ENCODE assay signal across 11 cellular contexts in the genomic region with DNA sequence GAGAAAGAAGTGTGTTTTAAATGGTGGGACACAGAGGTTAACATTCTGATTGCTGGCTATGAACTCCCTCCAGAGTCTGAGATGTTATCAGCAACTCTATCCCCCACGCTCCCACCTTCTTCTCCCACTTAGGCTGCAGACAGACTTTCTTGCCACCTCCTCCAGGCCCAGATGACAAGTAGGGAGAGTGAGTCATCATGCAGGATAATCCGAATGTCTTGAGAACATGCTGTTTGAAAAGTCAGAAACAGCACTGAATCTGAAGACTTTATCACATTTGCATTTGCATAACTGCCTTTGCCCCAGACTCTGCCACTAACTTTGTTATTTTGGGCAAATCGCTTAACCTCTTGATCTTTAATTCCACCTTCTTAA.
DNase-seq lines count a peak whose midpoint lies in the region; ATAC-seq and TF ChIP-seq lines count a peak whose summit lies in the region.
"Had no signal": no experiment of that assay in that cellular context is flagged by ENCODE, and none has a peak within 500 bp of the region (broad histone marks: within the 10 kb centered on the region; RNA-seq: fewer than 3 reads in every experiment).

No MANE protein-coding gene starts in this region.

- no peaks in the 10 kb centered on the region for H3K4me1 ChIP-seq in HCT116 (ENCODE audit: control insufficient read depth in 1 of 2, insufficient read depth in 2 of 2, low read length in 2 of 2)
- H3K4me1 ChIP-seq in RWPE2 (ENCODE audit: insufficient read depth, poor library complexity, severe bottlenecking) = peaks cover 4% of the 10 kb centered on the region
- H3K4me1 ChIP-seq in prostate gland (replicated peaks) = no peaks in the 10 kb centered on the region

- H3K36me3 ChIP-seq in HCT116 (ENCODE audit: control insufficient read depth in 1 of 2, insufficient read depth in 2 of 2, low read length in 2 of 2) (no peaks in the 10 kb centered on the region), RWPE2 (ENCODE audit: low read depth) (no peaks in the 10 kb centered on the region), prostate gland (no peaks in the 10 kb centered on the region)
- H3K36me3 ChIP-seq: heart left ventricle had no signal

- no peak for TF ChIP-seq POLR2A in HCT116 (IDR thresholded peaks at IDR 0.05; ENCODE audit: borderline replicate concordance, extremely low read depth, insufficient read depth, insufficient read length)
- TF ChIP-seq POLR2A in prostate gland (IDR thresholded peaks at IDR 0.05) = no peak

- no peaks in the 10 kb centered on the region for H4K20me1 ChIP-seq in HCT116 (ENCODE audit: insufficient read depth)

- RAD21 ChIA-PET in HCT116 (lab: Charles Lee; ENCODE audit: low non-redundant PET in 1 of 2, low total read pairs in 2 of 2, uncharacterized antibody in 2 of 2, unreplicated experiment in 2 of 2) = interaction anchor here (1.4 to 2.2 kb wide), 3 partner anchors 22 to 328 kb away, joined by 5 to 9 read pairs (median 8); partner anchors contain the start of gene SNX18 (in 2 of the 2)

- H3K27ac ChIP-seq in HCT116 (ENCODE audit: low read depth, low read length) (no peak overlapping the region), RWPE2 (ENCODE audit: poor library complexity, severe bottlenecking) (no peak overlapping the region), prostate gland (no peak overlapping the region)

- no peak overlapping the region for H3K9ac ChIP-seq in HCT116 (ENCODE audit: low read length)

- no peaks in the 10 kb centered on the region for H3K9me2 ChIP-seq in HCT116 (ENCODE audit: insufficient read depth)

- ATAC-seq in HCT116 = no peak
- ATAC-seq in RWPE2 (ENCODE audit: low read depth) = peak; percentile 31; the same call in 1 of the 3 replicates

- peak overlapping the region; percentile 75 for H2AFZ ChIP-seq in HCT116 (ENCODE audit: low read depth, low read length, poor library complexity, severe bottlenecking)

- TF ChIP-seq RAD21 in HCT116 (IDR thresholded peaks at IDR 0.05; ENCODE audit: low read depth) = no peak

- CTCF ChIA-PET in HCT116 (lab: Charles Lee) = interaction anchor here (0.6 to 4.3 kb wide), 11 partner anchors 10 to 602 kb away, joined by 3 to 44 read pairs (median 4); partner anchors contain the start of genes GPX8 and SNX18

- POLR2A ChIA-PET in HCT116 (lab: Charles Lee) = no interaction called here

- no peak overlapping the region for H3K4me2 ChIP-seq in HCT116 (ENCODE audit: low read length)

- H3K4me3 ChIP-seq in HCT116 (replicated peaks in 1 of 2; ENCODE audit: low read depth in 1 of 2, low read length in 2 of 2) (no peak overlapping the region), RWPE2 (ENCODE audit: severe bottlenecking) (no peak overlapping the region), fibroblast of pulmonary artery (replicated peaks; ENCODE audit: low read depth, low read length) (no peak overlapping the region), retinal pigment epithelial cell (ENCODE audit: low read length) (no peak overlapping the region), prostate gland (no peak overlapping the region)

- H3K9me3 ChIP-seq in HCT116 (ENCODE audit: control insufficient read depth in 1 of 2, insufficient read depth in 1 of 2, low read depth in 1 of 2, low read length in 2 of 2) = no peaks in the 10 kb centered on the region
- H3K9me3 ChIP-seq in RWPE2 (ENCODE audit: severe bottlenecking) = no peaks in the 10 kb centered on the region
- no peaks in the 10 kb centered on the region for H3K9me3 ChIP-seq in prostate gland
- H3K9me3 ChIP-seq: heart left ventricle had no signal

- no peaks in the 10 kb centered on the region for H3K79me2 ChIP-seq in HCT116 (ENCODE audit: insufficient read depth, low read length)

- 52% methylated on average over 3 of the region's 3 CpGs for WGBS in prostate gland

- BruUV-seq in HCT116 (replicated peaks; lab: Mats Ljungman, UMichigan) = no TSS peak

- H3K27me3 ChIP-seq in HCT116 (ENCODE audit: insufficient read depth, low read length) (peaks cover 5% of the 10 kb centered on the region; the same call in 1 of the 2 replicates), RWPE2 (ENCODE audit: insufficient read depth, poor library complexity, severe bottlenecking) (no peaks in the 10 kb centered on the region), prostate gland (replicated peaks; ENCODE audit: insufficient read depth) (no peaks in the 10 kb centered on the region)
- H3K27me3 ChIP-seq: heart left ventricle had no signal

- no peak for DNase-seq in HCT116 (ENCODE audit: low read depth, low spot score)
- no peak for DNase-seq in RWPE2 (ENCODE audit: low spot score)
- peak; percentile 56 for DNase-seq in fibroblast of pulmonary artery (ENCODE audit: low read depth)
- DNase-seq in retinal pigment epithelial cell (ENCODE audit: low read depth) = peak; percentile 25
- no peak for DNase-seq in HuH-7 (ENCODE audit: low spot score)
- no peak for DNase-seq in prostate gland (ENCODE audit: low spot score)
- DNase-seq in activated CD4-positive, alpha-beta T cell treated with anti-CD3 and anti-CD28 coated beads, Interleukin-2, amount 50 U/mL, for 4 hours = no peak
- DNase-seq: activated CD4-positive, alpha-beta memory T cell treated with anti-CD3 and anti-CD28 coated beads, Interleukin-2, amount 10 ng/mL, durations not matched to agents 7 days and 5 days; heart left ventricle; NCI-H524 treated with DMSO at 0.1 percent for 48 hours; T-cell had no signal

- intact Hi-C loops in HCT116 (cut with micrococcal nuclease) = loop anchor here (1.0 to 5.0 kb wide), 2 partner anchors 328 to 603 kb away; partner anchors contain the start of gene SNX18
- intact Hi-C loops in prostate gland (cut with DNase I) = loop anchor here (2.0 kb wide), 1 partner anchor 327 kb away; no protein-coding TSS in a partner anchor

- no peak for TF ChIP-seq CTCF in HCT116 (IDR thresholded peaks at IDR 0.05 in 2 of 3, conservative IDR thresholded peaks at IDR 0.05 in 1 of 3; ENCODE audit: borderline replicate concordance in 1 of 3, insufficient read depth in 1 of 3, low read depth in 2 of 3, low read length in 2 of 3)
- TF ChIP-seq CTCF in RWPE2 (IDR thresholded peaks at IDR 0.05; ENCODE audit: poor library complexity, severe bottlenecking) = no peak
- TF ChIP-seq CTCF in fibroblast of pulmonary artery (IDR thresholded peaks at IDR 0.05; ENCODE audit: low read length, missing control alignments) = no peak
- no peak for TF ChIP-seq CTCF in retinal pigment epithelial cell (conservative IDR thresholded peaks at IDR 0.05; ENCODE audit: low read depth, low read length)
- no peak for TF ChIP-seq CTCF in prostate gland (IDR thresholded peaks at IDR 0.05)

TF ChIP-seq in HCT116, 20 proteins besides CTCF, POLR2A, EP300 and RAD21 (continues in another document):
- TF ChIP-seq CBX3 (IDR thresholded peaks at IDR 0.05; ENCODE audit: low read depth) (no peak), ZBTB33 (IDR thresholded peaks at IDR 0.05; ENCODE audit: extremely low read depth, insufficient replicate concordance, low read length) (no peak), TCF7L2 (IDR thresholded peaks at IDR 0.05; ENCODE audit: borderline replicate concordance, extremely low read depth, insufficient read depth, insufficient read length) (no peak), SP1 (IDR thresholded peaks at IDR 0.05; ENCODE audit: low read depth) (no peak), YY1 (IDR thresholded peaks at IDR 0.05; ENCODE audit: extremely low read depth, insufficient replicate concordance, low read depth, low read length) (no peak), JUND (IDR thresholded peaks at IDR 0.05) (no peak), ZNF274 (IDR thresholded peaks at IDR 0.05; ENCODE audit: low read depth, low read length) (no peak), ATF3 (IDR thresholded peaks at IDR 0.05) (no peak), ZFX (IDR thresholded peaks at IDR 0.05) (no peak)
- TF ChIP-seq, protein P1, sequence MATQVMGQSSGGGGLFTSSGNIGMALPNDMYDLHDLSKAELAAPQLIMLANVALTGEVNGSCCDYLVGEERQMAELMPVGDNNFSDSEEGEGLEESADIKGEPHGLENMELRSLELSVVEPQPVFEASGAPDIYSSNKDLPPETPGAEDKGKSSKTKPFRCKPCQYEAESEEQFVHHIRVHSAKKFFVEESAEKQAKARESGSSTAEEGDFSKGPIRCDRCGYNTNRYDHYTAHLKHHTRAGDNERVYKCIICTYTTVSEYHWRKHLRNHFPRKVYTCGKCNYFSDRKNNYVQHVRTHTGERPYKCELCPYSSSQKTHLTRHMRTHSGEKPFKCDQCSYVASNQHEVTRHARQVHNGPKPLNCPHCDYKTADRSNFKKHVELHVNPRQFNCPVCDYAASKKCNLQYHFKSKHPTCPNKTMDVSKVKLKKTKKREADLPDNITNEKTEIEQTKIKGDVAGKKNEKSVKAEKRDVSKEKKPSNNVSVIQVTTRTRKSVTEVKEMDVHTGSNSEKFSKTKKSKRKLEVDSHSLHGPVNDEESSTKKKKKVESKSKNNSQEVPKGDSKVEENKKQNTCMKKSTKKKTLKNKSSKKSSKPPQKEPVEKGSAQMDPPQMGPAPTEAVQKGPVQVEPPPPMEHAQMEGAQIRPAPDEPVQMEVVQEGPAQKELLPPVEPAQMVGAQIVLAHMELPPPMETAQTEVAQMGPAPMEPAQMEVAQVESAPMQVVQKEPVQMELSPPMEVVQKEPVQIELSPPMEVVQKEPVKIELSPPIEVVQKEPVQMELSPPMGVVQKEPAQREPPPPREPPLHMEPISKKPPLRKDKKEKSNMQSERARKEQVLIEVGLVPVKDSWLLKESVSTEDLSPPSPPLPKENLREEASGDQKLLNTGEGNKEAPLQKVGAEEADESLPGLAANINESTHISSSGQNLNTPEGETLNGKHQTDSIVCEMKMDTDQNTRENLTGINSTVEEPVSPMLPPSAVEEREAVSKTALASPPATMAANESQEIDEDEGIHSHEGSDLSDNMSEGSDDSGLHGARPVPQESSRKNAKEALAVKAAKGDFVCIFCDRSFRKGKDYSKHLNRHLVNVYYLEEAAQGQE (IDR thresholded peaks at IDR 0.05; ENCODE audit: low read depth) = no peak

Comparison
In these comparisons a context has a peak if more than half of its experiments do, and no peak if none do; other contexts are left out.
1. DNase-seq: peak in fibroblast of pulmonary artery (single experiment) and retinal pigment epithelial cell (single experiment); none in HCT116 (single experiment), RWPE2 (single experiment), HuH-7 (single experiment), prostate gland (single experiment) and activated CD4-positive, alpha-beta T cell treated with anti-CD3 and anti-CD28 coated beads, Interleukin-2, amount 50 U/mL, for 4 hours (0 of 2).